In the genomic region with DNA sequence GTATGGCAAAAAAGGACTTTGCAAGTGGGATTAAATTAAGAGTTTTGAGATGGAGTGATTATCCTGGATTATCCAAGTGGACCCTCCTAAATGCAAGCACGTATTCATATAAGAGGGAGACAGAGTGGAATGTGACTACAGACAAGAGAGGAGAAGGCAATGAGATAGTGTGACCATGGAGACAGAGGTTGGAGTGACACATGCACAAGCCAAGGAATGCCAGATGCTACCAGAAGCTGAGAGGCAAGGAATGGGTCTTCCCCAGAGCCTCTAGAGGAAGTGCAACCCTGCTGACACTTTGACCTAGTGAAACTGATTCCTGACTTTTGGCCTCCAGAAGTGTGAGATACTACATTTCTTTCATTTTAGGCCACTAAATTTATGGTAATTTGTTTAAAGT, we compare ENCODE assay signal across 7 cellular contexts.
"Had no signal": no experiment of that assay in that cellular context is flagged by ENCODE, and none has a peak within 500 bp of the region (broad histone marks: within the 10 kb centered on the region; RNA-seq: fewer than 3 reads in every experiment).

No MANE protein-coding gene starts in this region.

- DNase-seq: H9, HCEC 1CT, KBM-7 had no signal

- ATAC-seq: GM23338 had no signal

- FAIRE-seq: H1, H54, HTR-8/SVneo had no signal

- H3K4me2 ChIP-seq: GM23338 had no signal

- H3K4me3 ChIP-seq: GM23338 had no signal

- H2AFZ ChIP-seq: GM23338 had no signal
